In the genomic region with DNA sequence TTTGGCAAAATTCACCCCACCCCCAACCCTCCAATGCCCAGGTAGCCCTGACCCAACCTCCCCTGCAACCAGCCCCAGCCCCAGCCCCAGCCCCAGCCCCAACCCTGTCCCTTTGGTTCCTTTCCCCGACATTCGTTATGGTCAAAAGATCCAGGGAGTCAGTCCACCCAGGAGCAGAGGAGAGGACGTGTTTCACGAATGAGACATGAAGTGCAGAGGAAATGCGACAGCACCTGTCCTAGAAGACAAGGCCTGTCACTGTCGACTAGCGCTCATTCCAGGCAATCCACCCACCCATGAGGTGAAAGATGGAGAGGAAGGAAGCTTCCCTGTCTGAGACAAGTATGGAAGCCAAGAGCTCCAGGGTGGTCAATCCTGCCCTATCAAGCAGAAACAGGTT, we compare ENCODE assay signal across 10 cellular contexts.
"Had no signal": no experiment of that assay in that cellular context is flagged by ENCODE, and none has a peak within 500 bp of the region (broad histone marks: within the 10 kb centered on the region; RNA-seq: fewer than 3 reads in every experiment).

No MANE protein-coding gene starts in this region.

- H3K4me3 Mint-ChIP-seq: HFFc6, IgD-negative memory B cell had no signal

- H3K27me3 Mint-ChIP-seq: IgD-negative memory B cell had no signal

- H3K4me1 ChIP-seq: HAP-1 had no signal

- DNase-seq: GM23248, GOT3, H7, HFFc6, KBM-7 had no signal

- H3K27ac ChIP-seq: GM23248, HL-60 had no signal

- ATAC-seq: HCT116, HepG2 had no signal

- H3K9me3 ChIP-seq: HAP-1 had no signal

- H3K36me3 Mint-ChIP-seq: IgD-negative memory B cell had no signal

- H3K4me3 ChIP-seq: GM23248, HAP-1 had no signal

- H3K36me3 ChIP-seq: HAP-1 had no signal

- H3K4me1 Mint-ChIP-seq: IgD-negative memory B cell had no signal
